In genomic region chr12:104011265-104011664, GRCh38 we compare ENCODE assay signal across 1 cellular context.
TF ChIP-seq lines count a peak whose summit lies in the region.

No MANE protein-coding gene starts in this region.

TF ChIP-seq in K562, 482 proteins besides CTCF, POLR2A, EP300 and RAD21 (continued from another document):
- no peak for TF ChIP-seq ZC3H4 (CRISPR knock-in tag; IDR thresholded peaks at IDR 0.05; ENCODE audit: borderline replicate concordance)
- TF ChIP-seq L3MBTL2 (IDR thresholded peaks at IDR 0.05) = peak; percentile 30; the same call in 1 of the 2 replicates
- no peak for TF ChIP-seq FUS (optimal IDR thresholded peaks at IDR 0.05; ENCODE audit: low read depth, low read length)
- peak; percentile 88 for TF ChIP-seq FOSL1 (tag; conservative IDR thresholded peaks at IDR 0.05)
- 0 out of 2 replicates have a peak, but pooled peaks have one; percentile 22 for TF ChIP-seq ZNF584 (CRISPR knock-in tag; IDR thresholded peaks at IDR 0.05; ENCODE audit: low read depth)
- TF ChIP-seq ZNF316 (IDR thresholded peaks at IDR 0.05) = no peak
- TF ChIP-seq SMARCA4 (IDR thresholded peaks at IDR 0.05) = 0 out of 2 replicates have a peak, but pooled peaks have one; percentile 12
- TF ChIP-seq HNRNPH1 (optimal IDR thresholded peaks at IDR 0.05; ENCODE audit: low read depth, low read length) = no peak
- TF ChIP-seq NEUROD1 (IDR thresholded peaks at IDR 0.05; ENCODE audit: borderline replicate concordance, low read depth, low read length, partially characterized antibody) = no peak
- TF ChIP-seq ZSCAN29 (IDR thresholded peaks at IDR 0.05) = no peak
- TF ChIP-seq ID3 (CRISPR knock-in tag; IDR thresholded peaks at IDR 0.05) = no peak
- TF ChIP-seq ID3 (tag; IDR thresholded peaks at IDR 0.05) = no peak
- TF ChIP-seq GTF2F1 (IDR thresholded peaks at IDR 0.05; ENCODE audit: low read depth, low read length) = no peak
- TF ChIP-seq MTF1 (CRISPR knock-in tag; IDR thresholded peaks at IDR 0.05; ENCODE audit: borderline replicate concordance) = no peak
- TF ChIP-seq ARID1B (IDR thresholded peaks at IDR 0.05) = no peak
- no peak for TF ChIP-seq ZNF75A (CRISPR knock-in tag; IDR thresholded peaks at IDR 0.05)
- TF ChIP-seq JUND (IDR thresholded peaks at IDR 0.05; ENCODE audit: borderline replicate concordance, low read depth, low read length) = peak; percentile 36; the same call in 1 of the 2 replicates
- TF ChIP-seq JUND (tag; IDR thresholded peaks at IDR 0.05; ENCODE audit: borderline replicate concordance, low read depth, low read length) = no peak
- no peak for TF ChIP-seq MBD1 (CRISPR knock-in tag; IDR thresholded peaks at IDR 0.05)
- TF ChIP-seq YY1 (IDR thresholded peaks at IDR 0.05; ENCODE audit: borderline replicate concordance in 1 of 3, control insufficient read depth in 1 of 3, extremely low read depth in 1 of 3, insufficient read depth in 3 of 3, insufficient read length in 1 of 3, insufficient replicate concordance in 2 of 3, low read depth in 1 of 3, low read length in 2 of 3) = peak in 1 of 3 experiments; percentile 22
- no peak for TF ChIP-seq SRSF3 (IDR thresholded peaks at IDR 0.05; ENCODE audit: insufficient read depth, low read length)
- TF ChIP-seq SUPT5H (IDR thresholded peaks at IDR 0.05) = no peak
- no peak for TF ChIP-seq RBM25 (IDR thresholded peaks at IDR 0.05; ENCODE audit: low read depth, low read length, severe bottlenecking)
- TF ChIP-seq SRSF1 (IDR thresholded peaks at IDR 0.05; ENCODE audit: low read depth, low read length) = no peak
- no peak for TF ChIP-seq NUFIP1 (IDR thresholded peaks at IDR 0.05; ENCODE audit: partially characterized antibody)
- peak; percentile 33; the same call in 1 of the 2 replicates for TF ChIP-seq POLR2H (tag; IDR thresholded peaks at IDR 0.05; ENCODE audit: low read depth)
- TF ChIP-seq MYBL2 (IDR thresholded peaks at IDR 0.05; ENCODE audit: low read depth) = no peak
- TF ChIP-seq MYBL2 (CRISPR knock-in tag; IDR thresholded peaks at IDR 0.05; ENCODE audit: borderline replicate concordance) = no peak
- no peak for TF ChIP-seq TSHZ1 (CRISPR knock-in tag; IDR thresholded peaks at IDR 0.05)
- TF ChIP-seq ARHGAP35 (IDR thresholded peaks at IDR 0.05; ENCODE audit: partially characterized antibody) = no peak
- no peak for TF ChIP-seq ZNF274 (IDR thresholded peaks at IDR 0.05; ENCODE audit: borderline replicate concordance, low read depth, low read length)
- TF ChIP-seq ATF3 (IDR thresholded peaks at IDR 0.05) = 0 out of 2 replicates have a peak, but pooled peaks have one; percentile 47
- no peak for TF ChIP-seq ATF3 (CRISPR knock-in tag; conservative IDR thresholded peaks at IDR 0.05)
- 0 out of 2 replicates have a peak, but pooled peaks have one; percentile 32 for TF ChIP-seq ZNF592 (IDR thresholded peaks at IDR 0.05)
- TF ChIP-seq ZNF764 (CRISPR knock-in tag; IDR thresholded peaks at IDR 0.05; ENCODE audit: low read depth) = no peak
- no peak for TF ChIP-seq MAZ (CRISPR knock-in tag; conservative IDR thresholded peaks at IDR 0.05 in 1 of 2, IDR thresholded peaks at IDR 0.05 in 1 of 2)
- 0 out of 2 replicates have a peak, but pooled peaks have one; percentile 10 for TF ChIP-seq BHLHE40 (IDR thresholded peaks at IDR 0.05; ENCODE audit: low read length)
